In the genomic region with DNA sequence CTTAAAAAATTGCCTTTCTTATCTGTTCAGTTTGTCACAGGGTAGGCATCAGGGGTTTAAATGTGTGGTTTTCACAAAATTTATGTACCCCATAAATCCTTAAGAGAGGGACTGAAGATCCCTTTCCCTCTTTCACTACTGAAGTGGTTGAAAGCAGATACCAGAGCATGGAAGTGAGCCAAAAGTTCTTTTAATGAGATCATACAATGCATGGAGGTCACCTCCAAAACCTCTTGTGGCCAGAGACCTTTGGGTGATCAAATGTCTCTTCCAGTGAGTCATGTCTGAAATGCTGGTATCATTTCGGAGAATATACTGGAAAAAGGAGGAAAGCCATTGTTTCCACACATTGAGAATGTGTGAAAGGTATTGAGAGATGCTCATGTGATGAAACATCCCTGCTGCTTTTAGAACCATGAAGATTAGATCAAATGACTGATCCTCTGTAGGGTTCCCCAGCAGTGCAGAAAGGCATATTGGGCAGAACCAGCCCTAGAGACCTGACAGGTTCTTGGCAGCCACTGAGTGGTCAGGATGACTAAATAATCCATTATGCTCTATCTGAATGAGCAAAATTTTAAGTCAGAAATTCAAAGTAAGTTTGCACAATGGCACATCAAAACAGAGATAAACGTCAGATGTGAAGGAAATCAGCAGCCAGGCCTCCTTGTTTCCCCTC, we compare ENCODE assay signal across 1 cellular context.
TF ChIP-seq lines count a peak whose summit lies in the region.

No MANE protein-coding gene starts in this region.

TF ChIP-seq in K562, 482 proteins besides CTCF, POLR2A, EP300 and RAD21 (continued from another document and continues in another):
- TF ChIP-seq ZBTB12 (CRISPR knock-in tag; IDR thresholded peaks at IDR 0.05) (0 out of 2 replicates have a peak, but pooled peaks have one; percentile 33), CBFB (CRISPR knock-in tag; IDR thresholded peaks at IDR 0.05) (no peak), CHD1 (IDR thresholded peaks at IDR 0.05; ENCODE audit: low read length) (no peak), ZNF57 (CRISPR knock-in tag; IDR thresholded peaks at IDR 0.05) (no peak), HMG20B (CRISPR knock-in tag; IDR thresholded peaks at IDR 0.05) (no peak), HNRNPL (IDR thresholded peaks at IDR 0.05; ENCODE audit: low read depth, low read length) (no peak), SMAD3 (CRISPR knock-in tag; conservative IDR thresholded peaks at IDR 0.05) (peak; percentile 73; the same call in 1 of the 2 replicates), ZNF764 (CRISPR knock-in tag; IDR thresholded peaks at IDR 0.05; ENCODE audit: low read depth) (no peak), SMARCA4 (IDR thresholded peaks at IDR 0.05) (peak; percentile 99), GABPB1 (CRISPR knock-in tag; IDR thresholded peaks at IDR 0.05) (peak; percentile 52; the same call in 1 of the 2 replicates), SREBF1 (IDR thresholded peaks at IDR 0.05; ENCODE audit: borderline replicate concordance, low read depth, low read length) (no peak), PPARD (CRISPR knock-in tag; IDR thresholded peaks at IDR 0.05) (no peak), TOE1 (IDR thresholded peaks at IDR 0.05; ENCODE audit: borderline replicate concordance) (peak; percentile 81; the same call in 1 of the 2 replicates), TOE1 (CRISPR knock-in tag; IDR thresholded peaks at IDR 0.05; ENCODE audit: borderline replicate concordance, low read depth) (no peak), ZNF551 (CRISPR knock-in tag; IDR thresholded peaks at IDR 0.05) (no peak), TRIM25 (IDR thresholded peaks at IDR 0.05; ENCODE audit: borderline replicate concordance) (no peak), KLF16 (IDR thresholded peaks at IDR 0.05) (peak; percentile 89), POLR2H (tag; IDR thresholded peaks at IDR 0.05; ENCODE audit: low read depth) (no peak), ZNF449 (CRISPR knock-in tag; IDR thresholded peaks at IDR 0.05) (0 out of 2 replicates have a peak, but pooled peaks have one; percentile 15), ZNF197 (CRISPR knock-in tag; IDR thresholded peaks at IDR 0.05; ENCODE audit: low read depth) (0 out of 2 replicates have a peak, but pooled peaks have one; percentile 57), ZBTB7A (IDR thresholded peaks at IDR 0.05; ENCODE audit: borderline replicate concordance, control insufficient read depth, low read depth, low read length) (no peak), BRD9 (IDR thresholded peaks at IDR 0.05; ENCODE audit: low read depth, partially characterized antibody) (no peak), PRMT5 (CRISPR knock-in tag; IDR thresholded peaks at IDR 0.05) (no peak), HDAC3 (IDR thresholded peaks at IDR 0.05; ENCODE audit: borderline replicate concordance, partially characterized antibody) (peak; percentile 90), ELF4 (CRISPR knock-in tag; IDR thresholded peaks at IDR 0.05) (peak; percentile 89; the same call in 1 of the 2 replicates), KDM4B (IDR thresholded peaks at IDR 0.05; ENCODE audit: borderline replicate concordance in 2 of 2, low read depth in 1 of 2) (no peak), TAF9B (IDR thresholded peaks at IDR 0.05; ENCODE audit: partially characterized antibody) (peak; percentile 64), RFX1 (IDR thresholded peaks at IDR 0.05) (no peak), U2AF2 (optimal IDR thresholded peaks at IDR 0.05; ENCODE audit: low read depth, low read length) (no peak), SMAD1 (IDR thresholded peaks at IDR 0.05; ENCODE audit: low read depth, low read length, partially characterized antibody) (peak; percentile 84), ZNF778 (CRISPR knock-in tag; IDR thresholded peaks at IDR 0.05) (no peak), ZNF740 (CRISPR knock-in tag; IDR thresholded peaks at IDR 0.05) (no peak), ZNF740 (tag; IDR thresholded peaks at IDR 0.05) (no peak), ZNF239 (CRISPR knock-in tag; IDR thresholded peaks at IDR 0.05) (no peak)
- TF ChIP-seq, protein P1, sequence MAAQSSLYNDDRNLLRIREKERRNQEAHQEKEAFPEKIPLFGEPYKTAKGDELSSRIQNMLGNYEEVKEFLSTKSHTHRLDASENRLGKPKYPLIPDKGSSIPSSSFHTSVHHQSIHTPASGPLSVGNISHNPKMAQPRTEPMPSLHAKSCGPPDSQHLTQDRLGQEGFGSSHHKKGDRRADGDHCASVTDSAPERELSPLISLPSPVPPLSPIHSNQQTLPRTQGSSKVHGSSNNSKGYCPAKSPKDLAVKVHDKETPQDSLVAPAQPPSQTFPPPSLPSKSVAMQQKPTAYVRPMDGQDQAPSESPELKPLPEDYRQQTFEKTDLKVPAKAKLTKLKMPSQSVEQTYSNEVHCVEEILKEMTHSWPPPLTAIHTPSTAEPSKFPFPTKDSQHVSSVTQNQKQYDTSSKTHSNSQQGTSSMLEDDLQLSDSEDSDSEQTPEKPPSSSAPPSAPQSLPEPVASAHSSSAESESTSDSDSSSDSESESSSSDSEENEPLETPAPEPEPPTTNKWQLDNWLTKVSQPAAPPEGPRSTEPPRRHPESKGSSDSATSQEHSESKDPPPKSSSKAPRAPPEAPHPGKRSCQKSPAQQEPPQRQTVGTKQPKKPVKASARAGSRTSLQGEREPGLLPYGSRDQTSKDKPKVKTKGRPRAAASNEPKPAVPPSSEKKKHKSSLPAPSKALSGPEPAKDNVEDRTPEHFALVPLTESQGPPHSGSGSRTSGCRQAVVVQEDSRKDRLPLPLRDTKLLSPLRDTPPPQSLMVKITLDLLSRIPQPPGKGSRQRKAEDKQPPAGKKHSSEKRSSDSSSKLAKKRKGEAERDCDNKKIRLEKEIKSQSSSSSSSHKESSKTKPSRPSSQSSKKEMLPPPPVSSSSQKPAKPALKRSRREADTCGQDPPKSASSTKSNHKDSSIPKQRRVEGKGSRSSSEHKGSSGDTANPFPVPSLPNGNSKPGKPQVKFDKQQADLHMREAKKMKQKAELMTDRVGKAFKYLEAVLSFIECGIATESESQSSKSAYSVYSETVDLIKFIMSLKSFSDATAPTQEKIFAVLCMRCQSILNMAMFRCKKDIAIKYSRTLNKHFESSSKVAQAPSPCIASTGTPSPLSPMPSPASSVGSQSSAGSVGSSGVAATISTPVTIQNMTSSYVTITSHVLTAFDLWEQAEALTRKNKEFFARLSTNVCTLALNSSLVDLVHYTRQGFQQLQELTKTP (IDR thresholded peaks at IDR 0.05; ENCODE audit: low read depth in 1 of 2, partially characterized antibody in 2 of 2), result peak; percentile 55
- TF ChIP-seq, protein P2, sequence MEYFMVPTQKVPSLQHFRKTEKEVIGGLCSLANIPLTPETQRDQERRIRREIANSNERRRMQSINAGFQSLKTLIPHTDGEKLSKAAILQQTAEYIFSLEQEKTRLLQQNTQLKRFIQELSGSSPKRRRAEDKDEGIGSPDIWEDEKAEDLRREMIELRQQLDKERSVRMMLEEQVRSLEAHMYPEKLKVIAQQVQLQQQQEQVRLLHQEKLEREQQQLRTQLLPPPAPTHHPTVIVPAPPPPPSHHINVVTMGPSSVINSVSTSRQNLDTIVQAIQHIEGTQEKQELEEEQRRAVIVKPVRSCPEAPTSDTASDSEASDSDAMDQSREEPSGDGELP (CRISPR knock-in tag; IDR thresholded peaks at IDR 0.05; ENCODE audit: borderline replicate concordance), result peak; percentile 48; the same call in 1 of the 2 replicates
- TF ChIP-seq, protein P3, sequence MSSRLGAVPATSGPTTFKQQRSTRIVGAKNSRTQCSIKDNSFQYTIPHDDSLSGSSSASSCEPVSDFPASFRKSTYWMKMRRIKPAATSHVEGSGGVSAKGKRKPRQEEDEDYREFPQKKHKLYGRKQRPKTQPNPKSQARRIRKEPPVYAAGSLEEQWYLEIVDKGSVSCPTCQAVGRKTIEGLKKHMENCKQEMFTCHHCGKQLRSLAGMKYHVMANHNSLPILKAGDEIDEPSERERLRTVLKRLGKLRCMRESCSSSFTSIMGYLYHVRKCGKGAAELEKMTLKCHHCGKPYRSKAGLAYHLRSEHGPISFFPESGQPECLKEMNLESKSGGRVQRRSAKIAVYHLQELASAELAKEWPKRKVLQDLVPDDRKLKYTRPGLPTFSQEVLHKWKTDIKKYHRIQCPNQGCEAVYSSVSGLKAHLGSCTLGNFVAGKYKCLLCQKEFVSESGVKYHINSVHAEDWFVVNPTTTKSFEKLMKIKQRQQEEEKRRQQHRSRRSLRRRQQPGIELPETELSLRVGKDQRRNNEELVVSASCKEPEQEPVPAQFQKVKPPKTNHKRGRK (tag; IDR thresholded peaks at IDR 0.05), result no peak
- TF ChIP-seq, protein P4, sequence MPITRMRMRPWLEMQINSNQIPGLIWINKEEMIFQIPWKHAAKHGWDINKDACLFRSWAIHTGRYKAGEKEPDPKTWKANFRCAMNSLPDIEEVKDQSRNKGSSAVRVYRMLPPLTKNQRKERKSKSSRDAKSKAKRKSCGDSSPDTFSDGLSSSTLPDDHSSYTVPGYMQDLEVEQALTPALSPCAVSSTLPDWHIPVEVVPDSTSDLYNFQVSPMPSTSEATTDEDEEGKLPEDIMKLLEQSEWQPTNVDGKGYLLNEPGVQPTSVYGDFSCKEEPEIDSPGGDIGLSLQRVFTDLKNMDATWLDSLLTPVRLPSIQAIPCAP (CRISPR knock-in tag; IDR thresholded peaks at IDR 0.05; ENCODE audit: borderline replicate concordance), result no peak
- TF ChIP-seq, protein P5, sequence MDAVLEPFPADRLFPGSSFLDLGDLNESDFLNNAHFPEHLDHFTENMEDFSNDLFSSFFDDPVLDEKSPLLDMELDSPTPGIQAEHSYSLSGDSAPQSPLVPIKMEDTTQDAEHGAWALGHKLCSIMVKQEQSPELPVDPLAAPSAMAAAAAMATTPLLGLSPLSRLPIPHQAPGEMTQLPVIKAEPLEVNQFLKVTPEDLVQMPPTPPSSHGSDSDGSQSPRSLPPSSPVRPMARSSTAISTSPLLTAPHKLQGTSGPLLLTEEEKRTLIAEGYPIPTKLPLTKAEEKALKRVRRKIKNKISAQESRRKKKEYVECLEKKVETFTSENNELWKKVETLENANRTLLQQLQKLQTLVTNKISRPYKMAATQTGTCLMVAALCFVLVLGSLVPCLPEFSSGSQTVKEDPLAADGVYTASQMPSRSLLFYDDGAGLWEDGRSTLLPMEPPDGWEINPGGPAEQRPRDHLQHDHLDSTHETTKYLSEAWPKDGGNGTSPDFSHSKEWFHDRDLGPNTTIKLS (IDR thresholded peaks at IDR 0.05; ENCODE audit: borderline replicate concordance, low read depth), result peak; percentile 78; the same call in 1 of the 2 replicates
- TF ChIP-seq, protein P6, sequence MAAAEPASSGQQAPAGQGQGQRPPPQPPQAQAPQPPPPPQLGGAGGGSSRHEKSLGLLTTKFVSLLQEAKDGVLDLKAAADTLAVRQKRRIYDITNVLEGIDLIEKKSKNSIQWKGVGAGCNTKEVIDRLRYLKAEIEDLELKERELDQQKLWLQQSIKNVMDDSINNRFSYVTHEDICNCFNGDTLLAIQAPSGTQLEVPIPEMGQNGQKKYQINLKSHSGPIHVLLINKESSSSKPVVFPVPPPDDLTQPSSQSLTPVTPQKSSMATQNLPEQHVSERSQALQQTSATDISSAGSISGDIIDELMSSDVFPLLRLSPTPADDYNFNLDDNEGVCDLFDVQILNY (CRISPR knock-in tag; IDR thresholded peaks at IDR 0.05), result no peak
